ENCODE assay signal across 20 cellular contexts in genomic region chr6:15152720-15153119, GRCh38.
A peak's percentile ranks its signal among the peaks of the same experiment; 100 is the strongest.
DNase-seq lines count a peak whose midpoint lies in the region; ATAC-seq lines count a peak whose summit lies in the region.
"Had no signal": no experiment of that assay in that cellular context is flagged by ENCODE, and none has a peak within 500 bp of the region (broad histone marks: within the 10 kb centered on the region; RNA-seq: fewer than 3 reads in every experiment).

No MANE protein-coding gene starts in this region.

- H3K27ac Mint-ChIP-seq in CD8-positive, alpha-beta memory T cell = peak overlapping the region in 1 of 8 donors; percentile 45

- no peaks in the 10 kb centered on the region for H3K36me3 ChIP-seq in CD8-positive, alpha-beta memory T cell (ENCODE audit: insufficient read depth, low read length)
- no peaks in the 10 kb centered on the region for H3K36me3 ChIP-seq in aorta (ENCODE audit: control insufficient read depth in 1 of 2, insufficient read depth in 2 of 2, low read length in 1 of 2)
- H3K36me3 ChIP-seq: BLaER1 treated with 17β-estradiol and CSF1 and Interleukin-3, amounts not matched to agents 10 nM and 100 nM; MG63 had no signal

- WGBS in aorta, 2 donors = 93 to 96% methylated on average over 2 of the region's 2 CpGs

- H3K4me3 Mint-ChIP-seq in CD8-positive, alpha-beta memory T cell = no peak overlapping the region

- H3K27me3 Mint-ChIP-seq in CD8-positive, alpha-beta memory T cell = peaks cover 0 to 3% of the 10 kb centered on the region in 2 donors

- CTCF ChIA-PET in CD8-positive, alpha-beta memory T cell (lab: Charles Lee) = no interaction called here

- intact Hi-C loops in aorta (cut with DNase I) = no loop called here

- H3K27me3 ChIP-seq in CD8-positive, alpha-beta memory T cell (ENCODE audit: insufficient read depth, low read length, poor library complexity, severe bottlenecking) = no peaks in the 10 kb centered on the region
- H3K27me3 ChIP-seq in aorta (ENCODE audit: control insufficient read depth in 1 of 2, insufficient read depth in 2 of 2, low read length in 1 of 2) = no peaks in the 10 kb centered on the region
- H3K27me3 ChIP-seq: BLaER1 treated with 17β-estradiol and CSF1 and Interleukin-3, amounts not matched to agents 10 nM and 100 nM; MG63 had no signal

- H3K9me3 Mint-ChIP-seq in CD8-positive, alpha-beta memory T cell = no peaks in the 10 kb centered on the region

- POLR2A ChIA-PET in CD8-positive, alpha-beta memory T cell (lab: Charles Lee) = no interaction called here

- H3K4me3 ChIP-seq in CD8-positive, alpha-beta memory T cell (ENCODE audit: low read length) = no peak overlapping the region
- H3K4me3 ChIP-seq in aorta (ENCODE audit: low read length in 2 of 2) = no peak overlapping the region
- H3K4me3 ChIP-seq: BLaER1 treated with 17β-estradiol and CSF1 and Interleukin-3, amounts not matched to agents 10 nM and 100 nM; MG63 had no signal

- ATAC-seq in GM18870 (IDR thresholded peaks at IDR 0.05; ENCODE audit: unreplicated experiment) (no peak), GM21390 (IDR thresholded peaks at IDR 0.05; ENCODE audit: unreplicated experiment) (no peak), aorta (ENCODE audit: low FRiP score) (no peak)
- ATAC-seq: SK-N-SH treated with all-trans-retinoic acid at 6 μM for 48 hours had no signal

- peak; percentile 25 for DNase-seq in AG08395 (ENCODE audit: low spot score)
- DNase-seq in GM03348 (ENCODE audit: low spot score) = peak; percentile 38
- DNase-seq in NCI-H524 treated with DMSO at 0.1 percent for 48 hours (lab: John Stamatoyannopoulos, UW) = peak; percentile 95
- peak; percentile 15 for DNase-seq in cerebellum (ENCODE audit: low spot score)
- no peak for DNase-seq in CD8-positive, alpha-beta memory T cell
- DNase-seq in aorta = no peak
- DNase-seq: DMS153; EL; Karpas-422; MG63; NCI-H1092; NCI-H2081 treated with DMSO at 0.1 percent for 48 hours; NCI-H2227 treated with DMSO at 0.1 percent for 48 hours; NCI-H526 treated with DMSO at 0.1 percent for 48 hours; NK-92 treated with Interleukin-12 subunit alpha and Interleukin-12 subunit beta, amount 100 ng/mL, for 24 hours; SHP77 treated with DMSO at 0.1 percent for 48 hours had no signal

- H3K36me3 Mint-ChIP-seq in CD8-positive, alpha-beta memory T cell = no peaks in the 10 kb centered on the region

- no peaks in the 10 kb centered on the region for H3K4me1 ChIP-seq in CD8-positive, alpha-beta memory T cell (ENCODE audit: insufficient read depth, low read length)
- H3K4me1 ChIP-seq in aorta (ENCODE audit: control insufficient read depth in 1 of 2, insufficient read depth in 2 of 2, low read length in 2 of 2) = no peaks in the 10 kb centered on the region

- no peak overlapping the region for H3K27ac ChIP-seq in CD8-positive, alpha-beta memory T cell (ENCODE audit: low read depth, low read length)
- no peak overlapping the region for H3K27ac ChIP-seq in aorta (ENCODE audit: low read depth in 1 of 2, low read length in 2 of 2)
- H3K27ac ChIP-seq: BLaER1 treated with 17β-estradiol and CSF1 and Interleukin-3, amounts not matched to agents 10 nM and 100 nM had no signal

- H3K9me3 ChIP-seq in CD8-positive, alpha-beta memory T cell (ENCODE audit: low read length) = no peaks in the 10 kb centered on the region
- H3K9me3 ChIP-seq in aorta (ENCODE audit: control insufficient read depth, low read length) = no peaks in the 10 kb centered on the region
- H3K9me3 ChIP-seq: BLaER1 treated with 17β-estradiol and CSF1 and Interleukin-3, amounts not matched to agents 10 nM and 100 nM; MG63 had no signal

- no peaks in the 10 kb centered on the region for H3K4me1 Mint-ChIP-seq in CD8-positive, alpha-beta memory T cell

Comparison
In these comparisons a context has a peak if more than half of its experiments do, and no peak if none do; other contexts are left out.
1. DNase-seq: peak in AG08395 (single experiment), GM03348 (single experiment), NCI-H524 treated with DMSO at 0.1 percent for 48 hours (single experiment) and cerebellum (single experiment); none in CD8-positive, alpha-beta memory T cell (0 of 5) and aorta (0 of 2).